17 cellular contexts compared by ENCODE assay signal in genomic region chr4:89538886-89539285, GRCh38.
DNase-seq lines count a peak whose midpoint lies in the region; ATAC-seq and TF ChIP-seq lines count a peak whose summit lies in the region.
"Had no signal": no experiment of that assay in that cellular context is flagged by ENCODE, and none has a peak within 500 bp of the region (broad histone marks: within the 10 kb centered on the region; RNA-seq: fewer than 3 reads in every experiment).

No MANE protein-coding gene starts in this region.

- POLR2A ChIA-PET in activated CD4-positive, alpha-beta memory T cell treated with anti-CD3 and anti-CD28 coated beads for 36 hours (lab: Charles Lee), result no interaction called here

- H2AK5ac ChIP-seq in trophoblast cell (ENCODE audit: low read length), result no peak overlapping the region

- H3K27ac ChIP-seq in smooth muscle cell (ENCODE audit: low read depth), result peak overlapping the region; percentile 73
- H3K27ac ChIP-seq in trophoblast cell (ENCODE audit: low read depth, low read length), result no peak overlapping the region
- H3K27ac ChIP-seq: KMS-11, PC-9, RWPE1 had no signal

- H3K27me3 ChIP-seq in smooth muscle cell (ENCODE audit: low read depth) (no peaks in the 10 kb centered on the region), trophoblast cell (ENCODE audit: insufficient read depth, low read length) (no peaks in the 10 kb centered on the region)

- CTCF ChIA-PET in activated CD4-positive, alpha-beta memory T cell treated with anti-CD3 and anti-CD28 coated beads for 36 hours (lab: Charles Lee), result no interaction called here
- CTCF ChIA-PET in activated CD8-positive, alpha-beta memory T cell treated with anti-CD3 and anti-CD28 coated beads, Interleukin-2, amount 10 ng/mL, durations not matched to agents 7 days and 5 days (lab: Charles Lee), result no interaction called here

- H3K9me3 Mint-ChIP-seq in activated CD4-positive, alpha-beta memory T cell treated with anti-CD3 and anti-CD28 coated beads for 36 hours, result peaks cover 3% of the 10 kb centered on the region
- H3K9me3 Mint-ChIP-seq in activated CD8-positive, alpha-beta memory T cell treated with anti-CD3 and anti-CD28 coated beads, Interleukin-2, amount 10 ng/mL, durations not matched to agents 7 days and 5 days (ENCODE audit: low read depth), result peaks cover 4% of the 10 kb centered on the region

- H3K9me3 ChIP-seq in smooth muscle cell (replicated peaks; ENCODE audit: low read depth), result no peaks in the 10 kb centered on the region
- H3K9me3 ChIP-seq in trophoblast cell (ENCODE audit: insufficient read depth, low read depth, low read length), result no peaks in the 10 kb centered on the region

- H3K9ac ChIP-seq in smooth muscle cell (ENCODE audit: low read depth) (no peak overlapping the region), trophoblast cell (ENCODE audit: low read length) (no peak overlapping the region)
- H3K9ac ChIP-seq: KMS-11 had no signal

- no peak overlapping the region for H3K27ac Mint-ChIP-seq in activated CD4-positive, alpha-beta memory T cell treated with anti-CD3 and anti-CD28 coated beads for 36 hours
- no peak overlapping the region for H3K27ac Mint-ChIP-seq in activated CD8-positive, alpha-beta memory T cell treated with anti-CD3 and anti-CD28 coated beads, Interleukin-2, amount 10 ng/mL, durations not matched to agents 7 days and 5 days

- H3F3A ChIP-seq in smooth muscle cell (ENCODE audit: low read depth), result no peaks in the 10 kb centered on the region

- ATAC-seq in activated CD8-positive, alpha-beta memory T cell treated with anti-CD3 and anti-CD28 coated beads, Interleukin-2, amount 10 ng/mL, durations not matched to agents 7 days and 5 days, result no peak

- no peaks in the 10 kb centered on the region for H3K79me1 ChIP-seq in trophoblast cell (ENCODE audit: low read length)

- H3K36me3 ChIP-seq in smooth muscle cell (ENCODE audit: low read depth) (no peaks in the 10 kb centered on the region), trophoblast cell (ENCODE audit: control insufficient read depth in 1 of 2, insufficient read depth in 2 of 2, low read length in 2 of 2) (no peaks in the 10 kb centered on the region)

- H2AFZ ChIP-seq in smooth muscle cell (ENCODE audit: low read depth) (peak overlapping the region; percentile 26), trophoblast cell (ENCODE audit: insufficient read depth, low read length, poor library complexity) (no peak overlapping the region)
- H2AFZ ChIP-seq: PC-9 had no signal

- intact Hi-C loops in activated CD4-positive, alpha-beta memory T cell treated with anti-CD3 and anti-CD28 coated beads for 36 hours (cut with micrococcal nuclease), result no loop called here

- no peaks in the 10 kb centered on the region for H4K20me1 ChIP-seq in smooth muscle cell (ENCODE audit: low read depth)

- H2BK12ac ChIP-seq in trophoblast cell (ENCODE audit: low read length), result no peak overlapping the region

- H3K27me3 Mint-ChIP-seq in activated CD4-positive, alpha-beta memory T cell treated with anti-CD3 and anti-CD28 coated beads for 36 hours, result peaks cover 7% of the 10 kb centered on the region
- peaks cover 20% of the 10 kb centered on the region for H3K27me3 Mint-ChIP-seq in activated CD8-positive, alpha-beta memory T cell treated with anti-CD3 and anti-CD28 coated beads, Interleukin-2, amount 10 ng/mL, durations not matched to agents 7 days and 5 days

- H3K79me2 ChIP-seq in smooth muscle cell (ENCODE audit: low read depth), result no peaks in the 10 kb centered on the region
- no peaks in the 10 kb centered on the region for H3K79me2 ChIP-seq in trophoblast cell (ENCODE audit: control insufficient read depth, insufficient read depth, low read length, poor library complexity)

- TF ChIP-seq CTCF in fibroblast of villous mesenchyme (IDR thresholded peaks at IDR 0.05; ENCODE audit: insufficient read depth, low read depth, low read length) (no peak), smooth muscle cell (IDR thresholded peaks at IDR 0.05; ENCODE audit: borderline replicate concordance, insufficient read depth, poor library complexity, severe bottlenecking) (no peak)

- H3K14ac ChIP-seq in trophoblast cell (ENCODE audit: low read length), result no peak overlapping the region

- peaks cover 4% of the 10 kb centered on the region for H3K4me1 Mint-ChIP-seq in activated CD4-positive, alpha-beta memory T cell treated with anti-CD3 and anti-CD28 coated beads for 36 hours (ENCODE audit: low read depth)
- H3K4me1 Mint-ChIP-seq in activated CD8-positive, alpha-beta memory T cell treated with anti-CD3 and anti-CD28 coated beads, Interleukin-2, amount 10 ng/mL, durations not matched to agents 7 days and 5 days, result peaks cover 14% of the 10 kb centered on the region

- H2BK5ac ChIP-seq in trophoblast cell (ENCODE audit: low read depth, low read length, poor library complexity), result no peak overlapping the region

- H3K4ac ChIP-seq in trophoblast cell (ENCODE audit: low read depth, low read length), result no peak overlapping the region

- H3K23ac ChIP-seq in trophoblast cell (ENCODE audit: low read length), result no peak overlapping the region

- H4K91ac ChIP-seq in trophoblast cell (ENCODE audit: low read depth, low read length), result no peak overlapping the region

- no peak overlapping the region for H4K8ac ChIP-seq in trophoblast cell (ENCODE audit: low read depth, low read length)

- no peak overlapping the region for H3K18ac ChIP-seq in trophoblast cell (ENCODE audit: low read length)

- no peaks in the 10 kb centered on the region for H3K36me3 Mint-ChIP-seq in activated CD4-positive, alpha-beta memory T cell treated with anti-CD3 and anti-CD28 coated beads for 36 hours
- H3K36me3 Mint-ChIP-seq in activated CD8-positive, alpha-beta memory T cell treated with anti-CD3 and anti-CD28 coated beads, Interleukin-2, amount 10 ng/mL, durations not matched to agents 7 days and 5 days, result no peaks in the 10 kb centered on the region

- no peak overlapping the region for H4K12ac ChIP-seq in trophoblast cell (ENCODE audit: low read depth, low read length)

- H3K4me3 Mint-ChIP-seq in activated CD4-positive, alpha-beta memory T cell treated with anti-CD3 and anti-CD28 coated beads for 36 hours, result no peak overlapping the region
- H3K4me3 Mint-ChIP-seq in activated CD8-positive, alpha-beta memory T cell treated with anti-CD3 and anti-CD28 coated beads, Interleukin-2, amount 10 ng/mL, durations not matched to agents 7 days and 5 days, result no peak overlapping the region

- H3K4me1 ChIP-seq in smooth muscle cell (ENCODE audit: low read depth), result peaks cover 7% of the 10 kb centered on the region
- no peaks in the 10 kb centered on the region for H3K4me1 ChIP-seq in trophoblast cell (ENCODE audit: control insufficient read depth in 1 of 2, insufficient read depth in 2 of 2, low read length in 2 of 2)

- no peak overlapping the region for H3K4me3 ChIP-seq in fibroblast of villous mesenchyme (ENCODE audit: low read depth, low read length)
- H3K4me3 ChIP-seq in smooth muscle cell, result no peak overlapping the region
- no peak overlapping the region for H3K4me3 ChIP-seq in trophoblast cell (ENCODE audit: low read depth, low read length)
- H3K4me3 ChIP-seq: PC-9 had no signal

- WGBS in smooth muscle cell (ENCODE audit: low lambda C conversion rate), result 35% methylated on average over 1 of the region's 1 CpG
- WGBS in trophoblast cell (ENCODE audit: extremely low coverage, insufficient coverage, insufficient read length), result no CpG with 5 or more reads among the region's 1 CpG

- no peak overlapping the region for H2BK120ac ChIP-seq in trophoblast cell (ENCODE audit: insufficient read depth, low read length, poor library complexity)

- peak overlapping the region; percentile 62 for H3K4me2 ChIP-seq in smooth muscle cell
- no peak overlapping the region for H3K4me2 ChIP-seq in trophoblast cell (ENCODE audit: low read length)
- H3K4me2 ChIP-seq: KMS-11, PC-9 had no signal

- DNase-seq in EH (ENCODE audit: low read depth) (peak; percentile 12), amniotic epithelial cell (ENCODE audit: low read depth) (peak; percentile 71), fibroblast of villous mesenchyme (ENCODE audit: low read depth) (peak; percentile 82), smooth muscle cell (lab: John Stamatoyannopoulos, UW; ENCODE audit: unreplicated experiment) (no peak), trophoblast cell (no peak)
- DNase-seq in activated CD4-positive, alpha-beta memory T cell treated with anti-CD3 and anti-CD28 coated beads for 36 hours, result no peak
- DNase-seq in activated CD8-positive, alpha-beta memory T cell treated with anti-CD3 and anti-CD28 coated beads, Interleukin-2, amount 10 ng/mL, durations not matched to agents 7 days and 5 days, result no peak
- DNase-seq: C1 segment of cervical spinal cord, DMS79, NCI-H1048, NCI-H1436, NCI-H1930, NCI-H526, PC-9, SIG-M5 had no signal

Comparison
In these comparisons a context has a peak if more than half of its experiments do, and no peak if none do; other contexts are left out.
1. DNase-seq: peak in EH (single experiment), amniotic epithelial cell (single experiment) and fibroblast of villous mesenchyme (single experiment); none in smooth muscle cell (single experiment), activated CD4-positive, alpha-beta memory T cell treated with anti-CD3 and anti-CD28 coated beads for 36 hours (single experiment), trophoblast cell (0 of 2) and activated CD8-positive, alpha-beta memory T cell treated with anti-CD3 and anti-CD28 coated beads, Interleukin-2, amount 10 ng/mL, durations not matched to agents 7 days and 5 days (single experiment).